23 cellular contexts compared by ENCODE assay signal in the genomic region with DNA sequence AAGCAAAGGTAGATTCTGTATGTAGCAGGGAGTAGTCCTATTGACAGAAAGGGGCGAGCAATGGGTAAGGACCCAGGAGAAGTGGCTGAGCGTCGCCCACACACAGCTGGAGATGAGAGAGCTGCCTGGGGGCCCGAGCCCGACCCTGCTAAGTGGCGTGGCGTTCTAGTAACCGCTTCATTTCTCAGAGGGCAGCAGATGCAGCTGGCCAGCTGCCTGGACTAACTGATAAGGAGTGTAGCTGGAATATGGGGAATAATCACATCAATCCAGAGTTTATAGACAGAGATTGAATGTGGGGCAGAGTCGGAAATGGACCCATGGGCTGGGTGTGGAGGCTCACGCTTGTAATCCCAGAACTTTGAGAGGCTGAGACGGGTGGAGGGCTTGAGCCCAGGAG.
A peak's percentile ranks its signal among the peaks of the same experiment; 100 is the strongest.
DNase-seq lines count a peak whose midpoint lies in the region; ATAC-seq and TF ChIP-seq lines count a peak whose summit lies in the region.
"Had no signal": no experiment of that assay in that cellular context is flagged by ENCODE, and none has a peak within 500 bp of the region (broad histone marks: within the 10 kb centered on the region; RNA-seq: fewer than 3 reads in every experiment).

No MANE protein-coding gene starts in this region.

- no peak for ATAC-seq in stimulated activated memory B cell treated with anti-CD40 and anti-IgM and Interleukin-4, amounts not matched to agents 10 μg/mL and 1 μg/mL and 100 μg/mL, for 72 hours
- ATAC-seq in GM18873 (IDR thresholded peaks at IDR 0.05; ENCODE audit: low FRiP score, unreplicated experiment), result no peak
- no peak for ATAC-seq in HG02938 (IDR thresholded peaks at IDR 0.05; ENCODE audit: unreplicated experiment)
- ATAC-seq: A549; activated CD8-positive, alpha-beta T cell treated with anti-CD3 and anti-CD28 coated beads, Interleukin-2, amount 10 ng/mL, durations not matched to agents 7 days and 5 days; activated T-cell treated with anti-CD3 and anti-CD28 coated beads, Interleukin-2, amount 50 U/mL, for 4 hours; GM23338; Panc1 had no signal

- H3K4me1 Mint-ChIP-seq in brain, result peaks cover 80% of the 10 kb centered on the region
- H3K4me1 Mint-ChIP-seq in stimulated activated memory B cell treated with anti-CD40 and anti-IgM and Interleukin-4, amounts not matched to agents 10 μg/mL and 1 μg/mL and 100 μg/mL, for 72 hours, result peaks cover 8% of the 10 kb centered on the region
- H3K4me1 Mint-ChIP-seq: activated naive CD4-positive, alpha-beta T cell treated with anti-CD3 and anti-CD28 coated beads, Interleukin-2, amount 50 U/mL, for 24 hours; CD8-positive, alpha-beta memory T cell had no signal

- H3K4me3 Mint-ChIP-seq in brain, result no peak overlapping the region
- H3K4me3 Mint-ChIP-seq in stimulated activated memory B cell treated with anti-CD40 and anti-IgM and Interleukin-4, amounts not matched to agents 10 μg/mL and 1 μg/mL and 100 μg/mL, for 72 hours, result no peak overlapping the region
- H3K4me3 Mint-ChIP-seq: activated CD8-positive, alpha-beta T cell treated with anti-CD3 and anti-CD28 coated beads, Interleukin-2, amount 10 ng/mL, durations not matched to agents 7 days and 5 days; activated naive CD4-positive, alpha-beta T cell treated with anti-CD3 and anti-CD28 coated beads, Interleukin-2, amount 50 U/mL, for 24 hours; activated T-cell treated with anti-CD3 and anti-CD28 coated beads, Interleukin-2, amount 50 U/mL, for 4 hours; CD8-positive, alpha-beta memory T cell; GM23338 had no signal

- peaks cover 3% of the 10 kb centered on the region for H3K27me3 Mint-ChIP-seq in brain
- H3K27me3 Mint-ChIP-seq in stimulated activated memory B cell treated with anti-CD40 and anti-IgM and Interleukin-4, amounts not matched to agents 10 μg/mL and 1 μg/mL and 100 μg/mL, for 72 hours, result no peaks in the 10 kb centered on the region
- H3K27me3 Mint-ChIP-seq: activated naive CD4-positive, alpha-beta T cell treated with anti-CD3 and anti-CD28 coated beads, Interleukin-2, amount 50 U/mL, for 24 hours; CD8-positive, alpha-beta memory T cell had no signal

- no peak for TF ChIP-seq CTCF in brain (conservative IDR thresholded peaks at IDR 0.05)

- peak; percentile 8 for DNase-seq in activated T-cell treated with anti-CD3 and anti-CD28 coated beads, Interleukin-2, amount 50 U/mL, for 1 hour
- no peak for DNase-seq in activated T-cell treated with anti-CD3 and anti-CD28 coated beads for 4 hours
- peak; percentile 95 for DNase-seq in NCI-H345 treated with DMSO at 0.1 percent for 48 hours (lab: John Stamatoyannopoulos, UW; ENCODE audit: unreplicated experiment)
- DNase-seq in cerebellar nuclear complex (lab: John Stamatoyannopoulos, UW), result no peak
- DNase-seq: activated CD4-positive, CD25-positive, alpha-beta regulatory T cell treated with anti-CD3 and anti-CD28 coated beads, Interleukin-2, amount 50 U/mL, for 72 hours; activated CD8-positive, alpha-beta T cell treated with anti-CD3 and anti-CD28 coated beads, Interleukin-2, amount 10 ng/mL, durations not matched to agents 7 days and 5 days; activated T-cell treated with anti-CD3 and anti-CD28 coated beads, Interleukin-2, amount 50 U/mL, for 4 hours; caudate nucleus; CD8-positive, alpha-beta memory T cell; DMS79 treated with DMSO at 0.1 percent for 48 hours; Kasumi-1; NCI-H187 treated with DMSO at 0.1 percent for 48 hours; NCI-H446; T-helper 1 cell; upper lobe of left lung had no signal

- peaks cover 0 to under 1% (median under 1%) of the 10 kb centered on the region in 5 experiments for H3K9me3 Mint-ChIP-seq in brain
- no peaks in the 10 kb centered on the region for H3K9me3 Mint-ChIP-seq in stimulated activated memory B cell treated with anti-CD40 and anti-IgM and Interleukin-4, amounts not matched to agents 10 μg/mL and 1 μg/mL and 100 μg/mL, for 72 hours
- H3K9me3 Mint-ChIP-seq: activated naive CD4-positive, alpha-beta T cell treated with anti-CD3 and anti-CD28 coated beads, Interleukin-2, amount 50 U/mL, for 24 hours; activated T-cell treated with anti-CD3 and anti-CD28 coated beads, Interleukin-2, amount 50 U/mL, for 4 hours; CD8-positive, alpha-beta memory T cell; GM23338 had no signal

- H3K36me3 Mint-ChIP-seq in brain, result peaks cover 2% of the 10 kb centered on the region
- H3K36me3 Mint-ChIP-seq in stimulated activated memory B cell treated with anti-CD40 and anti-IgM and Interleukin-4, amounts not matched to agents 10 μg/mL and 1 μg/mL and 100 μg/mL, for 72 hours, result peaks cover 13% of the 10 kb centered on the region

- H3K27ac Mint-ChIP-seq in brain, result peak overlapping the region; percentile 14 to 67 (median 35)
- H3K27ac Mint-ChIP-seq in stimulated activated memory B cell treated with anti-CD40 and anti-IgM and Interleukin-4, amounts not matched to agents 10 μg/mL and 1 μg/mL and 100 μg/mL, for 72 hours, result peak overlapping the region; percentile 37
- H3K27ac Mint-ChIP-seq: activated CD8-positive, alpha-beta T cell treated with anti-CD3 and anti-CD28 coated beads, Interleukin-2, amount 10 ng/mL, durations not matched to agents 7 days and 5 days; GM23338 had no signal

Comparison
In these comparisons a context has a peak if more than half of its experiments do, and no peak if none do; other contexts are left out.
1. DNase-seq: peak in activated T-cell treated with anti-CD3 and anti-CD28 coated beads, Interleukin-2, amount 50 U/mL, for 1 hour (single experiment) and NCI-H345 treated with DMSO at 0.1 percent for 48 hours (single experiment); none in activated T-cell treated with anti-CD3 and anti-CD28 coated beads for 4 hours (single experiment) and cerebellar nuclear complex (0 of 2).